9 cellular contexts compared by ENCODE assay signal in genomic region chr9:84667571-84668203, GRCh38. TPM values are rescaled to one million over a fixed set of nuclear protein-coding genes. Genes with fewer than 3 reads are reported as not detected.
DNase-seq lines count a peak whose midpoint lies in the region; ATAC-seq and TF ChIP-seq lines count a peak whose summit lies in the region.
"Had no signal": no experiment of that assay in that cellular context is flagged by ENCODE, and none has a peak within 500 bp of the region (broad histone marks: within the 10 kb centered on the region; RNA-seq: fewer than 3 reads in every experiment).

No MANE protein-coding gene starts in this region.

- ATAC-seq in Right ventricle myocardium superior (ENCODE audit: poor library complexity) (peak; percentile 47), GM21381 (IDR thresholded peaks at IDR 0.05; ENCODE audit: unreplicated experiment) (no peak)

- peak overlapping the region; percentile 31; the same call in 1 of the 2 replicates for H3K4me3 Mint-ChIP-seq in HFFc6
- H3K4me3 Mint-ChIP-seq: dendritic cell treated with granulocyte-macrophage colony-stimulating factor and Interleukin-4, amounts not matched to agents 40 ng/mL and 50 ng/mL, for 4 days had no signal

- H3K27me3 Mint-ChIP-seq in HFFc6 (ENCODE audit: insufficient read depth), result peaks cover 20% of the 10 kb centered on the region

- H3K9ac ChIP-seq in Karpas-422 (ENCODE audit: low read length), result no peak overlapping the region

- no peak overlapping the region for H3K27ac Mint-ChIP-seq in HFFc6
- H3K27ac Mint-ChIP-seq: dendritic cell treated with granulocyte-macrophage colony-stimulating factor and Interleukin-4, amounts not matched to agents 40 ng/mL and 50 ng/mL, for 4 days had no signal

- no peak overlapping the region for H2AFZ ChIP-seq in Karpas-422 (ENCODE audit: low read length)

- H3K9me2 ChIP-seq in Karpas-422 (replicated peaks; ENCODE audit: insufficient read depth, low read length), result no peaks in the 10 kb centered on the region

- 6% methylated on average over 27 of the region's 27 CpGs for WGBS in prostate gland

- H3K4me1 ChIP-seq in prostate gland (replicated peaks) (peaks cover 2% of the 10 kb centered on the region), Karpas-422 (ENCODE audit: low read length) (no peaks in the 10 kb centered on the region)

- H3K36me3 ChIP-seq in prostate gland (no peaks in the 10 kb centered on the region), Karpas-422 (ENCODE audit: insufficient read depth, low read length) (no peaks in the 10 kb centered on the region)

- no peak overlapping the region for H3K27ac ChIP-seq in prostate gland
- no peak overlapping the region for H3K27ac ChIP-seq in Karpas-422 (ENCODE audit: low read length)

- DNase-seq in NCI-H526 (lab: John Stamatoyannopoulos, UW), result peak; percentile 20 to 56
- no peak for DNase-seq in NCI-H526 treated with DMSO at 0.1 percent for 48 hours (lab: John Stamatoyannopoulos, UW)
- no peak for DNase-seq in HFFc6
- DNase-seq in SW480 (ENCODE audit: low spot score), result peak; percentile 62
- peak; percentile 38 for DNase-seq in Right ventricle myocardium superior
- DNase-seq in prostate gland (ENCODE audit: low spot score), result no peak
- no peak for DNase-seq in Karpas-422

- no peaks in the 10 kb centered on the region for H3K9me3 ChIP-seq in prostate gland
- H3K9me3 ChIP-seq in Karpas-422 (ENCODE audit: low read length), result no peaks in the 10 kb centered on the region

- intact Hi-C loops in Right ventricle myocardium superior (cut with DNase I), result no loop called here
- intact Hi-C loops in prostate gland (cut with DNase I), result no loop called here

- no peak overlapping the region for H3K4me2 ChIP-seq in Karpas-422 (ENCODE audit: low read depth, low read length, poor library complexity, severe bottlenecking)

- no peaks in the 10 kb centered on the region; the same call in 1 of the 2 replicates for H3K9me3 Mint-ChIP-seq in HFFc6
- H3K9me3 Mint-ChIP-seq: dendritic cell treated with granulocyte-macrophage colony-stimulating factor and Interleukin-4, amounts not matched to agents 40 ng/mL and 50 ng/mL, for 4 days had no signal

- H3K4me3 ChIP-seq in prostate gland, result peak overlapping the region; percentile 18 to 31
- no peak overlapping the region for H3K4me3 ChIP-seq in Karpas-422 (ENCODE audit: low read length)

- H3K36me3 Mint-ChIP-seq in HFFc6 (ENCODE audit: low read depth), result no peaks in the 10 kb centered on the region

- no peaks in the 10 kb centered on the region for H4K20me1 ChIP-seq in Karpas-422 (ENCODE audit: insufficient read depth, low read depth, low read length)

- H3K4me1 Mint-ChIP-seq in HFFc6 (ENCODE audit: low read depth), result peaks cover 12% of the 10 kb centered on the region; the same call in 1 of the 2 replicates

- peak; percentile 50; the same call in 1 of the 2 replicates for TF ChIP-seq CTCF in HFFc6 (IDR thresholded peaks at IDR 0.05)
- TF ChIP-seq CTCF in prostate gland (IDR thresholded peaks at IDR 0.05), result peak in 1 of 4 experiments; percentile 5

- TF ChIP-seq POLR2A in prostate gland (IDR thresholded peaks at IDR 0.05), result no peak

- H3K79me2 ChIP-seq in Karpas-422 (ENCODE audit: low read length), result no peaks in the 10 kb centered on the region

- H3K27me3 ChIP-seq in prostate gland (replicated peaks; ENCODE audit: insufficient read depth), result peaks cover 9% of the 10 kb centered on the region
- no peaks in the 10 kb centered on the region for H3K27me3 ChIP-seq in Karpas-422 (ENCODE audit: low read length)

RNA-seq across cellular contexts. Expression of gene NTRK2, which starts 1.8 kb away (rescaled TPM):
- total RNA-seq in HFFc6 (2021; fragmentation: NEBNext Ultra II Directional; extraction: Animal tissue kit (Norgen Biotek cat#: 25700)), result under 1 TPM; 0.11 to 0.83 (median 0.25) TPM
- total RNA-seq in Right ventricle myocardium superior (4.5 TPM), prostate gland (10 to 100 TPM in 1 of 2 donors, 1 to 10 TPM in 1; 2.3 to 11.1 TPM)
- not detected in 2 replicates for total RNA-seq in Karpas-422 (2014; rRNA removed; shearing (Covaris generic); ENCODE audit: low replicate concordance)

Comparison
In these comparisons a context has a peak if more than half of its experiments do, and no peak if none do; other contexts are left out.
1. DNase-seq: peak in NCI-H526 (2 of 2), SW480 (single experiment) and Right ventricle myocardium superior (single experiment); none in NCI-H526 treated with DMSO at 0.1 percent for 48 hours (single experiment), HFFc6 (single experiment), prostate gland (single experiment) and Karpas-422 (single experiment).